Comparison of ENCODE assay signal across 17 cellular contexts in the genomic region with DNA sequence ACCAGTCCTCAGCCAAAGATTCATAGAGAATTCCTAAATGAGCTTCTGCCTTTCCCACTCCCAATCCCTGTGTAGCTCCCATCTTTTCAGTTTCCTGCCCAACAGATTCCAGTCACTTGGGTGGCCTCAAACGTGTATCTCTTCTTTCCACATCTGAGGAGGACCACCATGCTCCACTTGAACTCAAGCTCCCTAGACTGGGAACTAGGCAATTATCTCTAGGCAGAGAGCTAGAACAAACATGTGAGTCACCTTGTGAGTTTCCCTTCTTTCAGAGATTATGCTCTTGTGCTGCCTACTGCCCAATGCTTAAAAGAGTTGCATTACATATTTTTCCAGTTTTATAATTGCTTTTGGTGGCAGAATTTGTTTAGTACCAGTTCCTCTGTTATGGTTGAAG.
DNase-seq lines count a peak whose midpoint lies in the region; TF ChIP-seq lines count a peak whose summit lies in the region.
"Had no signal": no experiment of that assay in that cellular context is flagged by ENCODE, and none has a peak within 500 bp of the region (broad histone marks: within the 10 kb centered on the region; RNA-seq: fewer than 3 reads in every experiment).

No MANE protein-coding gene starts in this region.

- H3K36me3 ChIP-seq in kidney epithelial cell (ENCODE audit: control insufficient read depth, insufficient read depth, low read length), result no peaks in the 10 kb centered on the region
- no peaks in the 10 kb centered on the region for H3K36me3 ChIP-seq in CD8-positive, alpha-beta memory T cell (ENCODE audit: insufficient read depth, low read length)
- H3K36me3 ChIP-seq: right atrium auricular region had no signal

- POLR2A ChIA-PET in CD8-positive, alpha-beta memory T cell (lab: Charles Lee), result no interaction called here

- peaks cover 0 to 5% (median 0%) of the 10 kb centered on the region in 3 donors for H3K36me3 Mint-ChIP-seq in CD8-positive, alpha-beta memory T cell
- no peaks in the 10 kb centered on the region for H3K36me3 Mint-ChIP-seq in glutamatergic neuron (ENCODE audit: unreplicated experiment)
- H3K36me3 Mint-ChIP-seq: CD4-positive, CD25-positive, alpha-beta regulatory T cell; T-cell had no signal

- H3K27ac ChIP-seq in CD8-positive, alpha-beta memory T cell (ENCODE audit: low read depth, low read length), result no peak overlapping the region
- H3K27ac ChIP-seq: right atrium auricular region had no signal

- peak; percentile 40 for DNase-seq in AG10803 (ENCODE audit: low read depth)
- DNase-seq in HK-2 (ENCODE audit: unreplicated experiment), result peak; percentile 3
- peak; percentile 71 for DNase-seq in astrocyte of the hippocampus (ENCODE audit: low read depth, low spot score)
- peak; percentile 49 for DNase-seq in kidney epithelial cell (ENCODE audit: low read depth)
- no peak for DNase-seq in CD8-positive, alpha-beta memory T cell
- DNase-seq in glutamatergic neuron, result no peak
- no peak for DNase-seq in iPS-NIHi11 (ENCODE audit: low spot score)
- no peak for DNase-seq in NCI-H2227 (lab: John Stamatoyannopoulos, UW; ENCODE audit: unreplicated experiment)
- DNase-seq: amygdala; CD4-positive, CD25-positive, alpha-beta regulatory T cell; foreskin melanocyte; KG1; NCI-H526; T-cell had no signal

- H3K4me1 Mint-ChIP-seq in CD8-positive, alpha-beta memory T cell, result peaks cover 6 to 10% (median 10%) of the 10 kb centered on the region in 3 donors
- H3K4me1 Mint-ChIP-seq in glutamatergic neuron (ENCODE audit: low read depth, unreplicated experiment), result no peaks in the 10 kb centered on the region
- H3K4me1 Mint-ChIP-seq: CD4-positive, CD25-positive, alpha-beta regulatory T cell had no signal

- no peak overlapping the region for H3K4me3 Mint-ChIP-seq in CD8-positive, alpha-beta memory T cell
- H3K4me3 Mint-ChIP-seq in glutamatergic neuron (ENCODE audit: unreplicated experiment), result no peak overlapping the region
- H3K4me3 Mint-ChIP-seq: CD4-positive, CD25-positive, alpha-beta regulatory T cell; mesothelial cell of epicardium; T-cell had no signal

- H3K9me3 ChIP-seq in CD8-positive, alpha-beta memory T cell (ENCODE audit: low read length), result no peaks in the 10 kb centered on the region
- H3K9me3 ChIP-seq: right atrium auricular region had no signal

- peaks cover 0 to 2% of the 10 kb centered on the region in 2 donors for H3K27me3 Mint-ChIP-seq in CD8-positive, alpha-beta memory T cell
- H3K27me3 Mint-ChIP-seq in glutamatergic neuron (ENCODE audit: unreplicated experiment), result no peaks in the 10 kb centered on the region
- H3K27me3 Mint-ChIP-seq: CD4-positive, CD25-positive, alpha-beta regulatory T cell; T-cell had no signal

- no peaks in the 10 kb centered on the region for H3K27me3 ChIP-seq in kidney epithelial cell (ENCODE audit: control insufficient read depth, insufficient read depth, low read length)
- H3K27me3 ChIP-seq in CD8-positive, alpha-beta memory T cell (ENCODE audit: insufficient read depth, low read length, poor library complexity, severe bottlenecking), result no peaks in the 10 kb centered on the region
- H3K27me3 ChIP-seq: right atrium auricular region had no signal

- H3K4me3 ChIP-seq in AG10803 (ENCODE audit: low read length) (no peak overlapping the region), kidney epithelial cell (ENCODE audit: low read depth, low read length) (no peak overlapping the region)
- no peak overlapping the region for H3K4me3 ChIP-seq in CD8-positive, alpha-beta memory T cell (ENCODE audit: low read length)
- H3K4me3 ChIP-seq: GM12878, right atrium auricular region had no signal

- H3K4me1 ChIP-seq in CD8-positive, alpha-beta memory T cell (ENCODE audit: insufficient read depth, low read length), result no peaks in the 10 kb centered on the region
- H3K4me1 ChIP-seq: right atrium auricular region had no signal

- peak overlapping the region in 2 of 8 donors; percentile 48 to 69 for H3K27ac Mint-ChIP-seq in CD8-positive, alpha-beta memory T cell
- no peak overlapping the region for H3K27ac Mint-ChIP-seq in glutamatergic neuron (ENCODE audit: unreplicated experiment)
- H3K27ac Mint-ChIP-seq: mesothelial cell of epicardium, T-cell had no signal

- CTCF ChIA-PET in CD8-positive, alpha-beta memory T cell (lab: Charles Lee), result no interaction called here

- no peaks in the 10 kb centered on the region for H3K9me3 Mint-ChIP-seq in CD8-positive, alpha-beta memory T cell
- H3K9me3 Mint-ChIP-seq in glutamatergic neuron (ENCODE audit: unreplicated experiment), result no peaks in the 10 kb centered on the region
- H3K9me3 Mint-ChIP-seq: CD4-positive, CD25-positive, alpha-beta regulatory T cell; T-cell had no signal

- TF ChIP-seq CTCF in AG10803 (conservative IDR thresholded peaks at IDR 0.05; ENCODE audit: low read length) (no peak), kidney epithelial cell (IDR thresholded peaks at IDR 0.05; ENCODE audit: insufficient read depth, low read length, poor library complexity, severe bottlenecking) (no peak), glutamatergic neuron (IDR thresholded peaks at IDR 0.05; ENCODE audit: partially characterized antibody, unreplicated experiment) (no peak)

Comparison
In these comparisons a context has a peak if more than half of its experiments do, and no peak if none do; other contexts are left out.
1. DNase-seq: peak in AG10803 (single experiment), HK-2 (single experiment), astrocyte of the hippocampus (single experiment) and kidney epithelial cell (single experiment); none in CD8-positive, alpha-beta memory T cell (0 of 5), glutamatergic neuron (single experiment), iPS-NIHi11 (single experiment) and NCI-H2227 (single experiment).